21 cellular contexts compared by ENCODE assay signal in genomic region chr7:75696263-75697037, GRCh38. TPM values are rescaled to one million over a fixed set of nuclear protein-coding genes. Genes with fewer than 3 reads are reported as not detected.
A peak's percentile ranks its signal among the peaks of the same experiment; 100 is the strongest.
DNase-seq lines count a peak whose midpoint lies in the region; ATAC-seq, FAIRE-seq and TF ChIP-seq lines count a peak whose summit lies in the region.
"Had no signal": no experiment of that assay in that cellular context is flagged by ENCODE, and none has a peak within 500 bp of the region (broad histone marks: within the 10 kb centered on the region; RNA-seq: fewer than 3 reads in every experiment).

No MANE protein-coding gene starts in this region.

- POLR2A ChIA-PET in HepG2 (lab: Yijun Ruan, JAX), result no interaction called here

- no peak overlapping the region for H2AFZ ChIP-seq in HepG2 (ENCODE audit: low read length)

- no peaks in the 10 kb centered on the region for H3K36me3 ChIP-seq in HepG2 (replicated peaks in 1 of 2; ENCODE audit: control insufficient read depth in 1 of 2, insufficient read depth in 2 of 2, low read length in 2 of 2)
- no peaks in the 10 kb centered on the region for H3K36me3 ChIP-seq in right lobe of liver
- H3K36me3 ChIP-seq in lung (ENCODE audit: control insufficient read depth in 2 of 2, insufficient read depth in 2 of 2, low read length in 2 of 2), result peaks cover 0 to 1% of the 10 kb centered on the region in 2 donors
- no peaks in the 10 kb centered on the region for H3K36me3 ChIP-seq in upper lobe of right lung
- no peaks in the 10 kb centered on the region for H3K36me3 ChIP-seq in MG63
- H3K36me3 ChIP-seq: Peyer's patch, SJCRH30 had no signal

- H3K9me3 ChIP-seq in HepG2 (ENCODE audit: low read length), result no peaks in the 10 kb centered on the region
- H3K9me3 ChIP-seq in right lobe of liver, result no peaks in the 10 kb centered on the region
- peaks cover 0 to 2% of the 10 kb centered on the region in 2 donors for H3K9me3 ChIP-seq in lung (ENCODE audit: control insufficient read depth in 2 of 2, insufficient read depth in 1 of 2, low read length in 1 of 2)
- H3K9me3 ChIP-seq in upper lobe of right lung, result no peaks in the 10 kb centered on the region
- H3K9me3 ChIP-seq in MG63, result no peaks in the 10 kb centered on the region
- H3K9me3 ChIP-seq: Caco-2, Peyer's patch, SJCRH30 had no signal

- H3K27me3 ChIP-seq in HepG2 (ENCODE audit: control insufficient read depth in 1 of 2, insufficient read depth in 2 of 2, low read length in 2 of 2), result no peaks in the 10 kb centered on the region
- H3K27me3 ChIP-seq in right lobe of liver, result no peaks in the 10 kb centered on the region
- H3K27me3 ChIP-seq in lung (ENCODE audit: control insufficient read depth, insufficient read depth), result no peaks in the 10 kb centered on the region
- H3K27me3 ChIP-seq in upper lobe of right lung, result no peaks in the 10 kb centered on the region
- H3K27me3 ChIP-seq in MG63, result no peaks in the 10 kb centered on the region
- H3K27me3 ChIP-seq: Peyer's patch, SJCRH30 had no signal

- CTCF ChIA-PET in HepG2 (lab: Yijun Ruan, JAX; ENCODE audit: low intra/inter-chr PET ratio, low total read pairs), result no interaction called here

- no peaks in the 10 kb centered on the region for H3K79me2 ChIP-seq in HepG2 (ENCODE audit: insufficient read depth, low read length)

- TF ChIP-seq CTCF in HepG2 (CRISPR knock-in tag; IDR thresholded peaks at IDR 0.05) (no peak), right lobe of liver (IDR thresholded peaks at IDR 0.05) (no peak), lung (IDR thresholded peaks at IDR 0.05; ENCODE audit: control extremely low read depth, extremely low read depth) (no peak), upper lobe of right lung (IDR thresholded peaks at IDR 0.05) (no peak)

- no peak for TF ChIP-seq RAD21 in HepG2 (CRISPR knock-in tag; IDR thresholded peaks at IDR 0.05)

- H3K4me1 ChIP-seq in HepG2 (ENCODE audit: insufficient read depth, low read length) (peaks cover 11% of the 10 kb centered on the region), right lobe of liver (no peaks in the 10 kb centered on the region), lung (ENCODE audit: control insufficient read depth in 2 of 2, insufficient read depth in 2 of 2, low read length in 2 of 2) (peaks cover 0 to 2% of the 10 kb centered on the region in 2 donors), upper lobe of right lung (no peaks in the 10 kb centered on the region)
- H3K4me1 ChIP-seq: Peyer's patch, SJCRH30 had no signal

- no peak for FAIRE-seq in HepG2 (lab: Jason Lieb, UNC)
- FAIRE-seq: G401.6, GM12892, GM18507 had no signal

- ATAC-seq in HepG2 (no peak), right lobe of liver (no peak), lung (ENCODE audit: insufficient read depth, low FRiP score) (no peak), upper lobe of right lung (peak; percentile 68)
- ATAC-seq: T-cell had no signal

- no TSS peak for BruUV-seq in HepG2 (replicated peaks; lab: Mats Ljungman, UMichigan)

- no peak overlapping the region for H3K27ac ChIP-seq in HepG2 (ENCODE audit: extremely low read length, insufficient read depth, low read length)
- H3K27ac ChIP-seq in right lobe of liver, result no peak overlapping the region
- H3K27ac ChIP-seq in lung (ENCODE audit: low read depth in 1 of 2, low read length in 1 of 2), result no peak overlapping the region
- H3K27ac ChIP-seq in upper lobe of right lung, result no peak overlapping the region
- H3K27ac ChIP-seq: Peyer's patch, SJCRH30 had no signal

- TF ChIP-seq EP300 in HepG2 (IDR thresholded peaks at IDR 0.05; ENCODE audit: low read depth in 2 of 2, low read length in 2 of 2) (no peak), HepG2 (CRISPR knock-in tag; IDR thresholded peaks at IDR 0.05; ENCODE audit: borderline replicate concordance) (no peak)

- in situ Hi-C loops in HepG2 (cut with HindIII; ENCODE audit: extremely low pct_ligation_motif_present, low pct_unique_long_range_greater_than_20kb), result no loop called here

- no peak overlapping the region for H3K4me2 ChIP-seq in HepG2 (ENCODE audit: low read depth, low read length)

- 46% methylated on average over 4 of the region's 4 CpGs for WGBS in HepG2 (ENCODE audit: low lambda C conversion rate)
- 71% methylated on average over 4 of the region's 4 CpGs for WGBS in right lobe of liver (ENCODE audit: insufficient coverage, low coverage, low lambda C conversion rate, missing lambda C conversion rate)
- WGBS in lung, 2 donors, result 76 to 83% methylated on average over 3 of the region's 4 CpGs

- DNase-seq in HepG2 (ENCODE audit: low spot score), result no peak
- no peak for DNase-seq in right lobe of liver
- peak; percentile 3 for DNase-seq in NCI-H510A (lab: John Stamatoyannopoulos, UW)
- DNase-seq in lung (ENCODE audit: low spot score), result peak; percentile 69
- peak; percentile 66 for DNase-seq in upper lobe of right lung
- no peak for DNase-seq in SIG-M5 (lab: John Stamatoyannopoulos, UW)
- no peak for DNase-seq in MG63
- DNase-seq: Caco-2; CD4-positive, alpha-beta memory T cell; GOT3; HCEC 1CT; KG1; NCI-H1694; NCI-H524; NCI-H82; Peyer's patch; T-cell had no signal

- no peak for TF ChIP-seq POLR2A in HepG2 (IDR thresholded peaks at IDR 0.05; ENCODE audit: insufficient read depth in 1 of 2, low read depth in 2 of 2, low read length in 2 of 2)
- no peak for TF ChIP-seq POLR2A in right lobe of liver (IDR thresholded peaks at IDR 0.05)

- H4K20me1 ChIP-seq in HepG2 (ENCODE audit: insufficient read depth, low read length), result no peaks in the 10 kb centered on the region

- intact Hi-C loops in HepG2 (cut with micrococcal nuclease; ENCODE audit: unreplicated experiment), result no loop called here
- intact Hi-C loops in right lobe of liver (cut with DNase I), result no loop called here
- intact Hi-C loops in upper lobe of right lung (cut with DNase I), result no loop called here

- H3K4me3 ChIP-seq in HepG2 (replicated peaks in 1 of 3; ENCODE audit: insufficient read depth in 1 of 3, low read depth in 2 of 3, low read length in 3 of 3), result no peak overlapping the region
- no peak overlapping the region for H3K4me3 ChIP-seq in right lobe of liver
- H3K4me3 ChIP-seq in lung, result no peak overlapping the region
- no peak overlapping the region for H3K4me3 ChIP-seq in upper lobe of right lung
- H3K4me3 ChIP-seq in MG63, result no peak overlapping the region
- H3K4me3 ChIP-seq: Peyer's patch, SJCRH30 had no signal

- H3K9ac ChIP-seq in HepG2 (ENCODE audit: insufficient read depth, low read depth, low read length), result no peak overlapping the region

TF ChIP-seq in HepG2, 621 proteins besides CTCF, POLR2A, EP300 and RAD21 (continues in another document):
- TF ChIP-seq NCOR1 (IDR thresholded peaks at IDR 0.05; ENCODE audit: borderline replicate concordance, low read length), result no peak
- no peak for TF ChIP-seq TFE3 (CRISPR knock-in tag; IDR thresholded peaks at IDR 0.05)
- no peak for TF ChIP-seq ZNF720 (CRISPR knock-in tag; IDR thresholded peaks at IDR 0.05)
- peak; percentile 50 for TF ChIP-seq HNRNPK (IDR thresholded peaks at IDR 0.05; ENCODE audit: low read depth, low read length, poor library complexity, severe bottlenecking)
- peak; percentile 64 for TF ChIP-seq PCBP2 (optimal IDR thresholded peaks at IDR 0.05; ENCODE audit: low read depth, low read length, poor library complexity, severe bottlenecking)
- TF ChIP-seq EZH2 (conservative IDR thresholded peaks at IDR 0.05; ENCODE audit: low read depth, low read length), result no peak

RNA-seq across cellular contexts. Expression of gene HIP1, which starts 42.3 kb away (rescaled TPM):
- total RNA-seq in HepG2 (2016; rRNA removed; fragmentation: Illumina TruSeq; extraction: Trizol), result 4.5 and 8.6 TPM in 2 replicates
- total RNA-seq in HepG2 (2016; cell fraction: cytosol; rRNA removed; fragmentation: Illumina TruSeq; extraction: Trizol; ENCODE audit: low read depth), result 1.3 TPM in 2 replicates
- 4.2 and 4.3 TPM in 2 replicates for total RNA-seq in HepG2 (2016; cell fraction: insoluble cytoplasmic fraction; rRNA removed; fragmentation: Illumina TruSeq; extraction: Trizol)
- 1.5 and 2.5 TPM in 2 replicates for total RNA-seq in HepG2 (2016; cell fraction: membrane; rRNA removed; fragmentation: Illumina TruSeq; extraction: Trizol)
- total RNA-seq in HepG2 (2016; cell fraction: nucleus; rRNA removed; fragmentation: Illumina TruSeq; extraction: Trizol), result 4.3 and 7.1 TPM in 2 replicates
- 6.2 TPM in 2 replicates for polyA plus RNA-seq in HepG2 (2011; rRNA removed)
- 4.0 and 5.3 TPM in 2 replicates for polyA plus RNA-seq in HepG2 (2011; cell fraction: cytosol; rRNA removed)
- polyA plus RNA-seq in HepG2 (2011; cell fraction: nucleus; rRNA removed), result 5.9 and 7.6 TPM in 2 replicates
- 3.9 and 4.2 TPM in 2 replicates for polyA plus RNA-seq in HepG2 (2012)
- polyA plus RNA-seq in HepG2 (2016; cell fraction: cytosol; fragmentation: Illumina TruSeq; extraction: Trizol; ENCODE audit: low read depth), result 1.1 and 1.5 TPM in 2 replicates
- 3.4 and 4.0 TPM in 2 replicates for polyA plus RNA-seq in HepG2 (2016; cell fraction: insoluble cytoplasmic fraction; fragmentation: Illumina TruSeq; extraction: Trizol; ENCODE audit: low read depth)
- 1.0 and 1.9 TPM in 2 replicates for polyA plus RNA-seq in HepG2 (2016; cell fraction: membrane; fragmentation: Illumina TruSeq; extraction: Trizol; ENCODE audit: low read depth)
- polyA plus RNA-seq in HepG2 (2016; cell fraction: nucleus; fragmentation: Illumina TruSeq; extraction: Trizol; ENCODE audit: insufficient read depth, low read depth), result 5.3 and 6.5 TPM in 2 replicates
- polyA minus RNA-seq in HepG2 (2011; rRNA and poly(A)+ RNA removed; ENCODE audit: low replicate concordance), result 20.5 and 48.7 TPM in 2 replicates
- 5.5 and 6.4 TPM in 2 replicates for polyA minus RNA-seq in HepG2 (2011; cell fraction: cytosol; rRNA and poly(A)+ RNA removed)
- polyA minus RNA-seq in HepG2 (2011; cell fraction: nucleus; rRNA and poly(A)+ RNA removed), result 11.1 and 11.6 TPM in 2 replicates
- 10 to 100 TPM; 17.6 to 23.0 (median 18.8) TPM for total RNA-seq in right lobe of liver
- 10 to 100 TPM; 28.3 to 51.2 TPM for total RNA-seq in lung
- 10 to 100 TPM; 10.2 to 28.9 TPM for polyA plus RNA-seq in lung
- 86.2 TPM for total RNA-seq in upper lobe of right lung
- 4.4 and 5.2 TPM in 2 replicates for total RNA-seq in MG63 (2014; rRNA removed; shearing (Covaris generic); ENCODE audit: low replicate concordance)

Comparison
In these comparisons a context has a peak if more than half of its experiments do, and no peak if none do; other contexts are left out.
1. DNase-seq: peak in NCI-H510A (single experiment), lung (single experiment) and upper lobe of right lung (single experiment); none in HepG2 (single experiment), right lobe of liver (0 of 3), SIG-M5 (single experiment) and MG63 (single experiment).